Comparison of ENCODE assay signal across 1 cellular context in the genomic region with DNA sequence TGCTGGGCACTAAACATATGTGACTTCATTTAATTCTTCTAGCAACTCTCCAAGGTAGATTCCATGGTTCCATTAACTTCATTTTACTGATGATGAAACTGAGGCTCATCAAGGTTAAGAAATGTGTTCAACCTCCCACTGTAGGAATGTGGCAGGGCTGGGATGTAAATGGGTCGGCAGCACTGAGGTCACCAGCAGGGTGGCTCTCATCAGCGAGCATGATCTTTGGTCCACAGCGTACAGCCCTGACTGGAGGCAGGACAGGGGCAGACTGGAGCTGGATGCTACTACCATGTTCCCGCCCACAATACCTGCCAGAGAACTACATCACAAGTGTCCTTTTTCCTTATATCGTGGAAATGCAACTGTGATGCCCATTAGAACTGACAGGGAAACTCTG.
TF ChIP-seq lines count a peak whose summit lies in the region.

No MANE protein-coding gene starts in this region.

TF ChIP-seq in GM23338, 12 proteins besides CTCF, POLR2A, EP300 and RAD21 (continued from another document):
- TF ChIP-seq, protein P1, sequence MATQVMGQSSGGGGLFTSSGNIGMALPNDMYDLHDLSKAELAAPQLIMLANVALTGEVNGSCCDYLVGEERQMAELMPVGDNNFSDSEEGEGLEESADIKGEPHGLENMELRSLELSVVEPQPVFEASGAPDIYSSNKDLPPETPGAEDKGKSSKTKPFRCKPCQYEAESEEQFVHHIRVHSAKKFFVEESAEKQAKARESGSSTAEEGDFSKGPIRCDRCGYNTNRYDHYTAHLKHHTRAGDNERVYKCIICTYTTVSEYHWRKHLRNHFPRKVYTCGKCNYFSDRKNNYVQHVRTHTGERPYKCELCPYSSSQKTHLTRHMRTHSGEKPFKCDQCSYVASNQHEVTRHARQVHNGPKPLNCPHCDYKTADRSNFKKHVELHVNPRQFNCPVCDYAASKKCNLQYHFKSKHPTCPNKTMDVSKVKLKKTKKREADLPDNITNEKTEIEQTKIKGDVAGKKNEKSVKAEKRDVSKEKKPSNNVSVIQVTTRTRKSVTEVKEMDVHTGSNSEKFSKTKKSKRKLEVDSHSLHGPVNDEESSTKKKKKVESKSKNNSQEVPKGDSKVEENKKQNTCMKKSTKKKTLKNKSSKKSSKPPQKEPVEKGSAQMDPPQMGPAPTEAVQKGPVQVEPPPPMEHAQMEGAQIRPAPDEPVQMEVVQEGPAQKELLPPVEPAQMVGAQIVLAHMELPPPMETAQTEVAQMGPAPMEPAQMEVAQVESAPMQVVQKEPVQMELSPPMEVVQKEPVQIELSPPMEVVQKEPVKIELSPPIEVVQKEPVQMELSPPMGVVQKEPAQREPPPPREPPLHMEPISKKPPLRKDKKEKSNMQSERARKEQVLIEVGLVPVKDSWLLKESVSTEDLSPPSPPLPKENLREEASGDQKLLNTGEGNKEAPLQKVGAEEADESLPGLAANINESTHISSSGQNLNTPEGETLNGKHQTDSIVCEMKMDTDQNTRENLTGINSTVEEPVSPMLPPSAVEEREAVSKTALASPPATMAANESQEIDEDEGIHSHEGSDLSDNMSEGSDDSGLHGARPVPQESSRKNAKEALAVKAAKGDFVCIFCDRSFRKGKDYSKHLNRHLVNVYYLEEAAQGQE (IDR thresholded peaks at IDR 0.05; ENCODE audit: unreplicated experiment): no peak
- TF ChIP-seq ZNF462 (CRISPR knock-in tag; IDR thresholded peaks at IDR 0.05) (no peak), ZNF114 (CRISPR knock-in tag; IDR thresholded peaks at IDR 0.05) (no peak), EZH2 (IDR thresholded peaks at IDR 0.05; ENCODE audit: low read depth, unreplicated experiment) (no peak), JUNB (IDR thresholded peaks at IDR 0.05; ENCODE audit: unreplicated experiment) (no peak), STAT1 (IDR thresholded peaks at IDR 0.05; ENCODE audit: unreplicated experiment) (no peak), POLR2AphosphoS5 (IDR thresholded peaks at IDR 0.05; ENCODE audit: low read depth) (no peak), NANOG (IDR thresholded peaks at IDR 0.05; ENCODE audit: borderline replicate concordance) (no peak), EZH2phosphoT487 (IDR thresholded peaks at IDR 0.05; ENCODE audit: unreplicated experiment) (no peak), CREB1 (CRISPR knock-in tag; IDR thresholded peaks at IDR 0.05; ENCODE audit: low read depth) (no peak)
- TF ChIP-seq, protein P2, sequence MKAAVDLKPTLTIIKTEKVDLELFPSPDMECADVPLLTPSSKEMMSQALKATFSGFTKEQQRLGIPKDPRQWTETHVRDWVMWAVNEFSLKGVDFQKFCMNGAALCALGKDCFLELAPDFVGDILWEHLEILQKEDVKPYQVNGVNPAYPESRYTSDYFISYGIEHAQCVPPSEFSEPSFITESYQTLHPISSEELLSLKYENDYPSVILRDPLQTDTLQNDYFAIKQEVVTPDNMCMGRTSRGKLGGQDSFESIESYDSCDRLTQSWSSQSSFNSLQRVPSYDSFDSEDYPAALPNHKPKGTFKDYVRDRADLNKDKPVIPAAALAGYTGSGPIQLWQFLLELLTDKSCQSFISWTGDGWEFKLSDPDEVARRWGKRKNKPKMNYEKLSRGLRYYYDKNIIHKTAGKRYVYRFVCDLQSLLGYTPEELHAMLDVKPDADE (IDR thresholded peaks at IDR 0.05): no peak
